In the genomic region with DNA sequence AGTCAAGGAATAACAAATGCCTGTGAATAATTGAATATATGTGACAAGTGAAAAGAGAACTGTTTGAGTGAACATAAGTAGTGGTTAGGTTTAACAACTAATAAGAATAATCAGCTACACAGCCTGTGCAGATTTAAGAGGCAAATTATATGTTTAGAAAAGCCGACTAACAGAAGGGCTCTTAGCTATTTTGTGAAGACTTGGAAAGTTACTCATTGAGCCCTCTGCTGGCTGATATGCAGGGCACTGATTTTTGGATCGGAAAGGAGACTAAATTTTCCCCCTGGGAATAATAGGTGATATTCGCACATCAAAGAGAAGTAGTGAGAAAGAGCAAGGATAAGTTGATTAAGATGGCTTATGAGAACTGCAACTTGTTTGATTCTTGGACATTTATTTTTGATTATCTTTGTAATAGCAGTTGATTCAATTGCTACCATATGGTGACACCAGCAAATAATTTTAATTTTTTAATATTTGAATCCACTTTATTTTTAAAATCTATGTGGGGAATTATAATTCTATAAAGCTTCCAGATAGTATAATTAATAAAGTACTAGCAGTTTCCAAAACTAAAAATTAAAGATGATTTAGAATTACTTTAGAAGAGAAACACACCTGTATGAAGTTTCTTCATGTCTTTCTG, we compare ENCODE assay signal across 9 cellular contexts.
A peak's percentile ranks its signal among the peaks of the same experiment; 100 is the strongest.
DNase-seq lines count a peak whose midpoint lies in the region; ATAC-seq and TF ChIP-seq lines count a peak whose summit lies in the region.
"Had no signal": no experiment of that assay in that cellular context is flagged by ENCODE, and none has a peak within 500 bp of the region (broad histone marks: within the 10 kb centered on the region; RNA-seq: fewer than 3 reads in every experiment).

No MANE protein-coding gene starts in this region.

- no peaks in the 10 kb centered on the region for H3K23me2 ChIP-seq in H9 (ENCODE audit: insufficient read length, low read depth, low read length, poor library complexity, severe bottlenecking)

- no peak overlapping the region for H3K4me3 ChIP-seq in OCI-LY3 (ENCODE audit: low read length)
- H3K4me3 ChIP-seq in fibroblast of lung (replicated peaks in 1 of 4; ENCODE audit: control extremely low read depth in 1 of 4, insufficient read depth in 1 of 4, low read depth in 3 of 4, low read length in 4 of 4): no peak overlapping the region

- H3K4me2 ChIP-seq in H9 (ENCODE audit: insufficient read depth, insufficient read length, low read length) (no peak overlapping the region), OCI-LY3 (ENCODE audit: low read length) (no peak overlapping the region), fibroblast of lung (ENCODE audit: extremely low read depth, insufficient read depth, low read length) (no peak overlapping the region)

- DNase-seq in CD14-positive monocyte (ENCODE audit: low spot score) (no peak), H9 (no peak), fibroblast of lung (ENCODE audit: low read depth in 2 of 2) (peak; percentile 44 to 65), pons (ENCODE audit: low spot score) (peak; percentile 78)
- DNase-seq in activated CD4-positive, alpha-beta T cell treated with anti-CD3 and anti-CD28 coated beads, Interleukin-2, amount 10 ng/mL, durations not matched to agents 24 days and 14 days: no peak
- no peak for DNase-seq in activated CD4-positive, alpha-beta T cell treated with anti-CD3 and anti-CD28 coated beads for 36 hours

- H4K5ac ChIP-seq in H9 (ENCODE audit: insufficient read length, low read depth, low read length): no peak overlapping the region

- H3K18ac ChIP-seq in H9 (ENCODE audit: insufficient read length, low read depth, low read length): no peak overlapping the region

- H3K27me3 Mint-ChIP-seq in CD14-positive monocyte (ENCODE audit: low read depth in 3 of 3): peaks cover 0 to 2% (median 1%) of the 10 kb centered on the region in 3 donors
- H3K27me3 Mint-ChIP-seq in H9 (ENCODE audit: low read depth): no peaks in the 10 kb centered on the region
- H3K27me3 Mint-ChIP-seq in activated CD4-positive, alpha-beta T cell treated with anti-CD3 and anti-CD28 coated beads, Interleukin-2, amount 10 ng/mL, durations not matched to agents 24 days and 14 days: no peaks in the 10 kb centered on the region
- no peaks in the 10 kb centered on the region for H3K27me3 Mint-ChIP-seq in activated CD4-positive, alpha-beta T cell treated with anti-CD3 and anti-CD28 coated beads for 36 hours

- no peak overlapping the region for H2AFZ ChIP-seq in H9 (ENCODE audit: low read length)
- peak overlapping the region; percentile 47; the same call in 1 of the 2 replicates for H2AFZ ChIP-seq in OCI-LY3 (ENCODE audit: low read depth, low read length)
- no peak overlapping the region for H2AFZ ChIP-seq in fibroblast of lung (ENCODE audit: low read length)

- H3K4me1 Mint-ChIP-seq in CD14-positive monocyte: no peaks in the 10 kb centered on the region
- peaks cover 0 to 11% of the 10 kb centered on the region in 2 experiments; a peak in 3 of 4 replicates for H3K4me1 Mint-ChIP-seq in H9
- H3K4me1 Mint-ChIP-seq in activated CD4-positive, alpha-beta T cell treated with anti-CD3 and anti-CD28 coated beads, Interleukin-2, amount 10 ng/mL, durations not matched to agents 24 days and 14 days: no peaks in the 10 kb centered on the region
- H3K4me1 Mint-ChIP-seq in activated CD4-positive, alpha-beta T cell treated with anti-CD3 and anti-CD28 coated beads for 36 hours: no peaks in the 10 kb centered on the region

- no peak overlapping the region for H2BK20ac ChIP-seq in H9 (ENCODE audit: low read depth, low read length, poor library complexity, severe bottlenecking)

- H3K23ac ChIP-seq in H9 (ENCODE audit: insufficient read length, low read depth, low read length): no peak overlapping the region

- H3K14ac ChIP-seq in H9 (ENCODE audit: insufficient read depth, low read length): no peak overlapping the region

- intact Hi-C loops in CD14-positive monocyte (cut with micrococcal nuclease): no loop called here
- intact Hi-C loops in activated CD4-positive, alpha-beta T cell treated with anti-CD3 and anti-CD28 coated beads, Interleukin-2, amount 10 ng/mL, durations not matched to agents 24 days and 14 days (cut with micrococcal nuclease): no loop called here
- intact Hi-C loops in activated CD4-positive, alpha-beta T cell treated with anti-CD3 and anti-CD28 coated beads for 36 hours (cut with DNase I, micrococcal nuclease): no loop called here

- H2BK5ac ChIP-seq in H9 (ENCODE audit: insufficient read length, low read length): no peak overlapping the region

- no peak for ATAC-seq in activated CD4-positive, alpha-beta T cell treated with anti-CD3 and anti-CD28 coated beads for 36 hours
- no peak for ATAC-seq in esophagus mucosa

- H4K8ac ChIP-seq in H9 (replicated peaks; ENCODE audit: insufficient read length, low read depth, low read length): no peak overlapping the region

- no peak overlapping the region for H2BK12ac ChIP-seq in H9 (ENCODE audit: insufficient read length, low read depth, low read length)

- no peak overlapping the region for H2BK15ac ChIP-seq in H9 (ENCODE audit: low read depth, low read length)

- no peaks in the 10 kb centered on the region for H3K36me3 Mint-ChIP-seq in CD14-positive monocyte
- no peaks in the 10 kb centered on the region for H3K36me3 Mint-ChIP-seq in H9 (ENCODE audit: insufficient read depth in 1 of 3, low read depth in 3 of 3)
- H3K36me3 Mint-ChIP-seq in activated CD4-positive, alpha-beta T cell treated with anti-CD3 and anti-CD28 coated beads, Interleukin-2, amount 10 ng/mL, durations not matched to agents 24 days and 14 days (ENCODE audit: low read depth): no peaks in the 10 kb centered on the region
- no peaks in the 10 kb centered on the region for H3K36me3 Mint-ChIP-seq in activated CD4-positive, alpha-beta T cell treated with anti-CD3 and anti-CD28 coated beads for 36 hours (ENCODE audit: low read depth)

- peak; percentile 16 for TF ChIP-seq CTCF in CD14-positive monocyte (IDR thresholded peaks at IDR 0.05)
- peak; percentile 86 for TF ChIP-seq CTCF in H9 (conservative IDR thresholded peaks at IDR 0.05)
- TF ChIP-seq CTCF in OCI-LY3 (IDR thresholded peaks at IDR 0.05; ENCODE audit: low read depth, low read length): peak; percentile 73
- peak; percentile 56 to 89 for TF ChIP-seq CTCF in fibroblast of lung (conservative IDR thresholded peaks at IDR 0.05 in 1 of 2, IDR thresholded peaks at IDR 0.05 in 1 of 2; ENCODE audit: low read depth in 1 of 2, low read length in 2 of 2)

- no peak overlapping the region for H3K9ac ChIP-seq in H9 (ENCODE audit: extremely low read depth, insufficient read length, low read length)
- no peak overlapping the region for H3K9ac ChIP-seq in OCI-LY3 (ENCODE audit: low read length)
- H3K9ac ChIP-seq in fibroblast of lung (ENCODE audit: insufficient read depth, low read length): no peak overlapping the region

- no peaks in the 10 kb centered on the region for H3K9me3 Mint-ChIP-seq in CD14-positive monocyte
- H3K9me3 Mint-ChIP-seq in H9: no peaks in the 10 kb centered on the region
- no peaks in the 10 kb centered on the region for H3K9me3 Mint-ChIP-seq in activated CD4-positive, alpha-beta T cell treated with anti-CD3 and anti-CD28 coated beads, Interleukin-2, amount 10 ng/mL, durations not matched to agents 24 days and 14 days
- H3K9me3 Mint-ChIP-seq in activated CD4-positive, alpha-beta T cell treated with anti-CD3 and anti-CD28 coated beads for 36 hours (ENCODE audit: low read depth): no peaks in the 10 kb centered on the region

- H3K79me1 ChIP-seq in H9 (ENCODE audit: insufficient read depth, low read depth, low read length, poor library complexity, severe bottlenecking): no peaks in the 10 kb centered on the region

- CTCF ChIA-PET in activated CD4-positive, alpha-beta T cell treated with anti-CD3 and anti-CD28 coated beads for 36 hours (lab: Charles Lee): interaction anchor here (1.0 kb wide), 1 partner anchor 13 kb away, joined by 3 read pairs; no protein-coding TSS in a partner anchor

- no peaks in the 10 kb centered on the region; the same call in 1 of the 2 replicates for H3K4me1 ChIP-seq in H9 (ENCODE audit: insufficient read depth, low read length)
- no peaks in the 10 kb centered on the region for H3K4me1 ChIP-seq in OCI-LY3 (ENCODE audit: low read length)
- no peaks in the 10 kb centered on the region for H3K4me1 ChIP-seq in fibroblast of lung (ENCODE audit: control insufficient read depth, extremely low read depth, insufficient read depth, low read length)

- H3K56ac ChIP-seq in H9 (ENCODE audit: insufficient read length, low read depth, low read length): no peak overlapping the region

- H3K79me2 ChIP-seq in H9 (ENCODE audit: insufficient read depth, low read length): no peaks in the 10 kb centered on the region
- no peaks in the 10 kb centered on the region for H3K79me2 ChIP-seq in OCI-LY3 (ENCODE audit: low read length)
- no peaks in the 10 kb centered on the region for H3K79me2 ChIP-seq in fibroblast of lung (ENCODE audit: control insufficient read depth, insufficient read depth, low read length)

- POLR2A ChIA-PET in activated CD4-positive, alpha-beta T cell treated with anti-CD3 and anti-CD28 coated beads for 36 hours (lab: Charles Lee): no interaction called here

- H3K36me3 ChIP-seq in OCI-LY3 (replicated peaks; ENCODE audit: low read depth, low read length) (no peaks in the 10 kb centered on the region), fibroblast of lung (ENCODE audit: control insufficient read depth, insufficient read depth, low read length) (no peaks in the 10 kb centered on the region)

- no peak overlapping the region for H3T11ph ChIP-seq in H9 (ENCODE audit: low read length)

- WGBS in H9 (ENCODE audit: extremely low coverage, insufficient read length, low lambda C conversion rate): no CpG with 5 or more reads among the region's 3 CpGs

- H2AK5ac ChIP-seq in H9 (ENCODE audit: insufficient read length, low read length): no peak overlapping the region

- H2BK120ac ChIP-seq in H9 (ENCODE audit: low read depth, low read length, poor library complexity, severe bottlenecking): no peak overlapping the region

- no peak overlapping the region for H3K4me3 Mint-ChIP-seq in CD14-positive monocyte
- H3K4me3 Mint-ChIP-seq in H9: no peak overlapping the region
- no peak overlapping the region for H3K4me3 Mint-ChIP-seq in activated CD4-positive, alpha-beta T cell treated with anti-CD3 and anti-CD28 coated beads, Interleukin-2, amount 10 ng/mL, durations not matched to agents 24 days and 14 days
- no peak overlapping the region for H3K4me3 Mint-ChIP-seq in activated CD4-positive, alpha-beta T cell treated with anti-CD3 and anti-CD28 coated beads for 36 hours

- H3K27me3 ChIP-seq in H9 (ENCODE audit: insufficient read depth, low read length) (no peaks in the 10 kb centered on the region), OCI-LY3 (ENCODE audit: low read depth, low read length) (no peaks in the 10 kb centered on the region), fibroblast of lung (ENCODE audit: control insufficient read depth, insufficient read depth, low read length) (no peaks in the 10 kb centered on the region)

- H4K91ac ChIP-seq in H9 (ENCODE audit: insufficient read length, low read depth, low read length): no peak overlapping the region

- no peak overlapping the region for H3K4ac ChIP-seq in H9 (ENCODE audit: low read depth, low read length)

- H3K9me3 ChIP-seq in H9 (ENCODE audit: control insufficient read depth, low read depth, low read length): no peaks in the 10 kb centered on the region
- H3K9me3 ChIP-seq in OCI-LY3 (ENCODE audit: insufficient read depth, low read length): no peaks in the 10 kb centered on the region
- H3K9me3 ChIP-seq in fibroblast of lung (ENCODE audit: control insufficient read depth, insufficient read depth, low read depth, low read length): no peaks in the 10 kb centered on the region

- H3K27ac Mint-ChIP-seq in CD14-positive monocyte (no peak overlapping the region), H9 (no peak overlapping the region)
- no peak overlapping the region for H3K27ac Mint-ChIP-seq in activated CD4-positive, alpha-beta T cell treated with anti-CD3 and anti-CD28 coated beads, Interleukin-2, amount 10 ng/mL, durations not matched to agents 24 days and 14 days
- H3K27ac Mint-ChIP-seq in activated CD4-positive, alpha-beta T cell treated with anti-CD3 and anti-CD28 coated beads for 36 hours: no peak overlapping the region

- H4K20me1 ChIP-seq in H9 (ENCODE audit: control insufficient read depth, insufficient read depth, insufficient read length) (no peaks in the 10 kb centered on the region), OCI-LY3 (ENCODE audit: insufficient read depth, low read length) (no peaks in the 10 kb centered on the region), fibroblast of lung (ENCODE audit: control insufficient read depth, extremely low read depth, insufficient read depth, low read length) (no peaks in the 10 kb centered on the region)

- no peak overlapping the region for H3K27ac ChIP-seq in H9 (ENCODE audit: insufficient read length, low read depth, low read length)
- H3K27ac ChIP-seq in OCI-LY3 (ENCODE audit: low read length): no peak overlapping the region
- no peak overlapping the region for H3K27ac ChIP-seq in fibroblast of lung (ENCODE audit: insufficient read depth, low read length)
- H3K27ac ChIP-seq: HL-60 had no signal

Comparison
In these comparisons a context has a peak if more than half of its experiments do, and no peak if none do; other contexts are left out.
1. DNase-seq: peak in fibroblast of lung (2 of 2) and pons (single experiment); none in CD14-positive monocyte (single experiment), H9 (single experiment), activated CD4-positive, alpha-beta T cell treated with anti-CD3 and anti-CD28 coated beads, Interleukin-2, amount 10 ng/mL, durations not matched to agents 24 days and 14 days (single experiment) and activated CD4-positive, alpha-beta T cell treated with anti-CD3 and anti-CD28 coated beads for 36 hours (single experiment).
2. CTCF ChIP-seq: peak in every context shown above with its lines; median percentile 86 in H9; 73 in OCI-LY3; 72 in fibroblast of lung; 16 in CD14-positive monocyte.